In the genomic region with DNA sequence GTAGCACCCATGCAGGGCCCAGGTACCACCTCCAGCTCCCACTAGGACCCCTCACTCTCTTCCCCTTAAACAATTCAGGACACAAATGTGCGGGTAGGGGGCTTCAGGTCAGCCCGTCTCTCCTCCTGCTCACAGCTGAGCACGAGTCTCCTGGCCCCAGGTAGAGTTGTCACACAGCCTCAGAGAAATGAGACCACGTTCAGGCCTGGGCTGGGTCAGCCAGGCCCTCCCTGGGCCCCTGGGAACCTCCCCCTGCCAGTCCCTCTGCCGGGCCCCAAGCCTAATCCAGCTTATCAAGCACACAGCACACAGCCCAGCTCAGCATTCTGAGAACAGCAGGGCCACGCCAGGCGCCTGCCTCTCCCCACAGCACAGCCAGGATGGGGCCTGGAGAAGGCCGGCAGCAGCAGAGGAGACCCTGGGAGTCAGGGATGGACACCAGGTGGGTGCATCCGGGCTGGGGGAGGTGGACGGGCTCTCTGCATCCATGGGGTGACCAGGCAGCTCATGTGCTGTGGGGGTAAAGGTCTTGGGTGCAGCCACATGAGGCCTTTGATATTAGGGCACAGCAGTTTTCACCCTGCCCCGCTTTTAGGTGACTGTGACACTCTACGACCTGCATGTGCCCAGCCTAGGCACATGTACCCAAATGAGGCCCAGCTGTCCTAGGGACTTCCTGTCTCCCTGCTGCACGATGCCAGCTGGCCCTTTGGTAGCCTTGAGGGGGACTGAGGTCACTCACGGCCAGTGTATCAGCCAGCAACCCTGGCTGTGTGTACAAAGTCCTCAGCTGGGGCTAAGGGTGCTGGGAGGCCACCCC, we compare ENCODE assay signal across 16 cellular contexts.
DNase-seq lines count a peak whose midpoint lies in the region; ATAC-seq and TF ChIP-seq lines count a peak whose summit lies in the region.
"Had no signal": no experiment of that assay in that cellular context is flagged by ENCODE, and none has a peak within 500 bp of the region (broad histone marks: within the 10 kb centered on the region; RNA-seq: fewer than 3 reads in every experiment).

No MANE protein-coding gene starts in this region.

- H3K4me1 Mint-ChIP-seq in CD4-positive, alpha-beta T cell (ENCODE audit: low read depth) = no peaks in the 10 kb centered on the region
- H3K4me1 Mint-ChIP-seq: activated naive CD4-positive, alpha-beta T cell treated with anti-CD3 and anti-CD28 coated beads, Interleukin-2, amount 50 U/mL, for 24 hours had no signal

- no peaks in the 10 kb centered on the region for H3K36me3 Mint-ChIP-seq in CD4-positive, alpha-beta T cell (ENCODE audit: low read depth)

- H3K4me1 ChIP-seq in adipocyte (ENCODE audit: control insufficient read depth, insufficient read depth, low read length) (peaks cover 7% of the 10 kb centered on the region), spleen (peaks cover 0 to 20% (median 0%) of the 10 kb centered on the region in 6 donors)
- H3K4me1 ChIP-seq: SJCRH30 had no signal

- H3K9me3 Mint-ChIP-seq in CD4-positive, alpha-beta T cell = no peaks in the 10 kb centered on the region
- H3K9me3 Mint-ChIP-seq: activated naive CD4-positive, alpha-beta T cell treated with anti-CD3 and anti-CD28 coated beads, Interleukin-2, amount 50 U/mL, for 24 hours had no signal

- intact Hi-C loops in left colon (cut with DNase I, micrococcal nuclease) (no loop called here), spleen (cut with DNase I; ENCODE audit: low total_unique reads) (no loop called here)
- intact Hi-C loops in CD4-positive, alpha-beta T cell (cut with DNase I, micrococcal nuclease) = no loop called here

- POLR2A ChIA-PET in CD4-positive, alpha-beta T cell (lab: Charles Lee) = no interaction called here

- no peak for TF ChIP-seq POLR2A in spleen (IDR thresholded peaks at IDR 0.05)

- H3K27ac ChIP-seq in spleen = no peak overlapping the region
- H3K27ac ChIP-seq in CD4-positive, alpha-beta T cell (ENCODE audit: low read depth, low read length) = no peak overlapping the region
- H3K27ac ChIP-seq: coronary artery, SJCRH30 had no signal

- H3K27me3 ChIP-seq in adipocyte (replicated peaks; ENCODE audit: control insufficient read depth, insufficient read depth, low read length) (no peaks in the 10 kb centered on the region), spleen (replicated peaks in 1 of 7) (no peaks in the 10 kb centered on the region)
- H3K27me3 ChIP-seq in CD4-positive, alpha-beta T cell (ENCODE audit: control insufficient read depth, insufficient read depth, low read length) = no peaks in the 10 kb centered on the region
- H3K27me3 ChIP-seq: SJCRH30 had no signal

- H3K36me3 ChIP-seq in adipocyte (ENCODE audit: control insufficient read depth, insufficient read depth, low read length, severe bottlenecking) = no peaks in the 10 kb centered on the region
- no peaks in the 10 kb centered on the region for H3K36me3 ChIP-seq in spleen
- H3K36me3 ChIP-seq: SJCRH30 had no signal

- no peak overlapping the region for H3K27ac Mint-ChIP-seq in CD4-positive, alpha-beta T cell
- H3K27ac Mint-ChIP-seq: activated naive CD4-positive, alpha-beta T cell treated with anti-CD3 and anti-CD28 coated beads, Interleukin-2, amount 50 U/mL, for 24 hours had no signal

- DNase-seq in HUDEP-2 (lab: John Stamatoyannopoulos, UW; ENCODE audit: unreplicated experiment in 76 of 76) (peak in 74 of 76 experiments; percentile 43 to 94 (median 86)), adipocyte (ENCODE audit: low read depth) (peak; percentile 43), left colon (peak in 1 of 2 donors; percentile 5), spleen (peak; percentile 66), germinal center (ENCODE audit: low spot score) (no peak), mucosa of gallbladder (ENCODE audit: low spot score) (no peak)
- no peak for DNase-seq in activated CD4-positive, CD25-positive, alpha-beta regulatory T cell (lab: John Stamatoyannopoulos, UW)
- DNase-seq in CD4-positive, alpha-beta T cell = no peak
- DNase-seq: activated CD8-positive, alpha-beta memory T cell treated with anti-CD3 and anti-CD28 coated beads, Interleukin-2, amount 50 U/mL, for 4 hours; C1 segment of cervical spinal cord; NCI-H526 treated with DMSO at 0.1 percent for 48 hours; SJCRH30; stimulated activated naive CD4-positive, alpha-beta T cell had no signal

- H3K9me3 ChIP-seq in adipocyte (ENCODE audit: control insufficient read depth, low read length) = no peaks in the 10 kb centered on the region
- no peaks in the 10 kb centered on the region for H3K9me3 ChIP-seq in spleen
- no peaks in the 10 kb centered on the region for H3K9me3 ChIP-seq in CD4-positive, alpha-beta T cell (ENCODE audit: control insufficient read depth, low read length)
- H3K9me3 ChIP-seq: mucosa of descending colon, SJCRH30 had no signal

- peak; percentile 15 for ATAC-seq in left colon
- no peak for ATAC-seq in CD4-positive, alpha-beta T cell (ENCODE audit: poor library complexity)

- CTCF ChIA-PET in CD4-positive, alpha-beta T cell (lab: Charles Lee) = no interaction called here

- H3K4me3 ChIP-seq in adipocyte (ENCODE audit: low read length) (no peak overlapping the region), spleen (no peak overlapping the region)
- H3K4me3 ChIP-seq: coronary artery, mucosa of descending colon, SJCRH30 had no signal

- no peak overlapping the region for H3K4me3 Mint-ChIP-seq in CD4-positive, alpha-beta T cell
- H3K4me3 Mint-ChIP-seq: activated naive CD4-positive, alpha-beta T cell treated with anti-CD3 and anti-CD28 coated beads, Interleukin-2, amount 50 U/mL, for 24 hours had no signal

- H3K27me3 Mint-ChIP-seq in CD4-positive, alpha-beta T cell = no peaks in the 10 kb centered on the region
- H3K27me3 Mint-ChIP-seq: activated naive CD4-positive, alpha-beta T cell treated with anti-CD3 and anti-CD28 coated beads, Interleukin-2, amount 50 U/mL, for 24 hours had no signal

- no peak overlapping the region for H3K9ac ChIP-seq in adipocyte (ENCODE audit: low read length)

- WGBS in spleen, 5 donors = 72 to 90% (median 77%) methylated on average over 10 to 14 of the region's 14 CpGs

- TF ChIP-seq CTCF in spleen (IDR thresholded peaks at IDR 0.05 in 8 of 11, conservative IDR thresholded peaks at IDR 0.05 in 3 of 11) = no peak
- TF ChIP-seq CTCF in CD4-positive, alpha-beta T cell (IDR thresholded peaks at IDR 0.05) = no peak

Comparison
In these comparisons a context has a peak if more than half of its experiments do, and no peak if none do; other contexts are left out.
1. DNase-seq: peak in HUDEP-2 (74 of 76), adipocyte (single experiment) and spleen (single experiment); none in germinal center (single experiment), mucosa of gallbladder (single experiment), activated CD4-positive, CD25-positive, alpha-beta regulatory T cell (0 of 4) and CD4-positive, alpha-beta T cell (0 of 10).